In genomic region chr22:42920101-42920820, GRCh38 we compare ENCODE assay signal across 1 cellular context.
TF ChIP-seq lines count a peak whose summit lies in the region.

No MANE protein-coding gene starts in this region.

TF ChIP-seq in HCT116, 20 proteins besides CTCF, POLR2A, EP300 and RAD21 (continued from another document):
- TF ChIP-seq REST (IDR thresholded peaks at IDR 0.05; ENCODE audit: low read depth) (no peak), SIN3A (IDR thresholded peaks at IDR 0.05; ENCODE audit: low read depth) (no peak), POLR2AphosphoS5 (IDR thresholded peaks at IDR 0.05; ENCODE audit: low read depth, low read length) (no peak), EZH2 (IDR thresholded peaks at IDR 0.05) (no peak), ZFX (IDR thresholded peaks at IDR 0.05) (no peak), SRF (IDR thresholded peaks at IDR 0.05; ENCODE audit: low read depth) (no peak), TCF7L2 (IDR thresholded peaks at IDR 0.05; ENCODE audit: borderline replicate concordance, extremely low read depth, insufficient read depth, insufficient read length) (no peak), ZNF274 (IDR thresholded peaks at IDR 0.05; ENCODE audit: low read depth, low read length) (no peak), CEBPB (IDR thresholded peaks at IDR 0.05; ENCODE audit: low read depth) (no peak), YY1 (IDR thresholded peaks at IDR 0.05; ENCODE audit: extremely low read depth, insufficient replicate concordance, low read depth, low read length) (no peak), EZH2phosphoT487 (IDR thresholded peaks at IDR 0.05; ENCODE audit: borderline replicate concordance) (no peak)
